Comparison of ENCODE assay signal across 8 cellular contexts in the genomic region with DNA sequence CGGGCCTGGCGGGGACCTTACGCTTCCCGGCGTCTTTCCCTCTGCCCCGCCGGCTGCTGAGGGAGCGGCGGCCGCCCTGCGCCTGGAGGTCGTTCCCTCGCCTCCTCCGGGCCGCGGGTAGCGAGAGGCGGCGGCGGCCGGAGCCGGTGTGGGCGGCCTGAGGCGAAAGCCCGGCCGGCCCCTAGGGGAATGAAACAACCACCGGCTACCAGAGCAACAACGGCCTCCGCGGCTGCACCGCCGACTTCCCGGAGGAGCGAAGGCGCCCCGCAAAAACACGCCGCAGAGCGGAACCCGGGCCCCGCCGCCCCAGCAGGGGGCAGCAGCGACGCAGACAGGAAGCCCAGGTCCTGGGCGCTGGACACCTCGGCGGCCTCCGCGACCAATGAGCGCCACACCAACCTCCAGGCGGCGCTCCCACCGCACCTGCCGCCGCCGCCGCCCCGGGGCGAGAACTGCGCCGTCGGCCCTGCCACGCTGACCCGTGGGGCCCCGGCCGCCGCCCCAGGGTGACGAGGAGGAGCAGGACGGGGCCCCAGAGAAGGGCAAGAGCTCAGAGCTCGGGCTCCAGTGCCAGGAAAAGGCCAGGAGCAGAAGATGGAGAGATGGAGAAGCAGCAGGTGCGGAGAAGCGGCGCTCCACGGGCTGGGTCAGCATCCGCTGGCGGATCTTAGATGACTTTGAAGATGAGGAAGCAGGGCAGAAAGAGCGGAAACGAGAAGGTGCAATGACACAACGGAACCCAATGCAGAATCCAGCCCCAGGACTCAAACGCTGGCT.
DNase-seq lines count a peak whose midpoint lies in the region; ATAC-seq and TF ChIP-seq lines count a peak whose summit lies in the region.

No MANE protein-coding gene starts in this region.

- peak; percentile 98 for TF ChIP-seq CTCF in 22Rv1 (IDR thresholded peaks at IDR 0.05)

- peak overlapping the region; percentile 66 for H3K27ac ChIP-seq in 22Rv1

- ATAC-seq in GM18508 (IDR thresholded peaks at IDR 0.05; ENCODE audit: insufficient read depth, unreplicated experiment), result peak; percentile 92
- ATAC-seq in HG02973 (IDR thresholded peaks at IDR 0.05; ENCODE audit: unreplicated experiment), result peak; percentile 96

- DNase-seq in NCI-H2171 (lab: John Stamatoyannopoulos, UW) (peak; percentile 38), cerebellar cortex (ENCODE audit: low spot score) (peak; percentile 63), kidney glomerular epithelial cell (lab: John Stamatoyannopoulos, UW) (peak; percentile 74)
- peak; percentile 4 for DNase-seq in activated CD4-positive, CD25-positive, alpha-beta regulatory T cell treated with anti-CD3 and anti-CD28 coated beads, Interleukin-2, amount 50 U/mL, for 16 hours (ENCODE audit: low read depth, low spot score)
- DNase-seq in stimulated activated CD4-positive, alpha-beta T cell treated with anti-CD3 and anti-CD28 coated beads, Interleukin-1b, Interleukin-23, amount 100 ng/mL, for 24 hours (ENCODE audit: low read depth in 4 of 4, low spot score in 1 of 4), result peak; percentile 15 to 71 (median 52)

Comparison
In these comparisons a context has a peak if more than half of its experiments do, and no peak if none do; other contexts are left out.
1. Peak in every context shown above with its lines: DNase-seq, ATAC-seq and H3K27ac ChIP-seq.
2. DNase-seq: peak in every context shown above with its lines; median percentile 74 in kidney glomerular epithelial cell; 63 in cerebellar cortex; 52 in stimulated activated CD4-positive, alpha-beta T cell treated with anti-CD3 and anti-CD28 coated beads, Interleukin-1b, Interleukin-23, amount 100 ng/mL, for 24 hours; 38 in NCI-H2171; 4 in activated CD4-positive, CD25-positive, alpha-beta regulatory T cell treated with anti-CD3 and anti-CD28 coated beads, Interleukin-2, amount 50 U/mL, for 16 hours.